In genomic region chr5:30050056-30050815, GRCh38 we compare ENCODE assay signal across 23 cellular contexts.
"Had no signal": no experiment of that assay in that cellular context is flagged by ENCODE, and none has a peak within 500 bp of the region (broad histone marks: within the 10 kb centered on the region; RNA-seq: fewer than 3 reads in every experiment).

No MANE protein-coding gene starts in this region.

- H3K4me3 ChIP-seq: colonic mucosa, esophagus muscularis mucosa, lung, sigmoid colon, smooth muscle cell, testis, vagina had no signal

- H3K36me3 ChIP-seq: colonic mucosa, esophagus muscularis mucosa, sigmoid colon, vagina had no signal

- H3K9me3 ChIP-seq: colonic mucosa, esophagus muscularis mucosa, sigmoid colon, testis, vagina had no signal

- H3K4me2 ChIP-seq: smooth muscle cell had no signal

- H3K27me3 ChIP-seq: colonic mucosa, esophagus muscularis mucosa, sigmoid colon, testis, vagina had no signal

- H3K4me1 ChIP-seq: colonic mucosa, esophagus muscularis mucosa, sigmoid colon, testis, vagina had no signal

- H3K36me3 Mint-ChIP-seq: activated CD8-positive, alpha-beta memory T cell treated with anti-CD3 and anti-CD28 coated beads, Interleukin-2, amount 10 ng/mL, durations not matched to agents 7 days and 5 days; activated naive CD4-positive, alpha-beta T cell treated with anti-CD3 and anti-CD28 coated beads, Interleukin-2, amount 10 ng/mL, durations not matched to agents 7 days and 5 days; mesothelial cell of epicardium; naive thymus-derived CD8-positive, alpha-beta T cell; stimulated activated naive B cell treated with anti-CD40 and anti-IgM and Interleukin-4, amounts not matched to agents 10 μg/mL and 1 μg/mL and 100 μg/mL, for 72 hours had no signal

- H3K27me3 Mint-ChIP-seq: activated CD4-positive, alpha-beta memory T cell treated with anti-CD3 and anti-CD28 coated beads, Interleukin-2, amount 10 ng/mL, durations not matched to agents 7 days and 5 days; activated CD4-positive, alpha-beta T cell treated with anti-CD3 and anti-CD28 coated beads, Interleukin-2, amount 10 ng/mL, durations not matched to agents 24 days and 14 days; activated CD8-positive, alpha-beta memory T cell treated with anti-CD3 and anti-CD28 coated beads, Interleukin-2, amount 10 ng/mL, durations not matched to agents 7 days and 5 days; activated naive CD4-positive, alpha-beta T cell treated with anti-CD3 and anti-CD28 coated beads, Interleukin-2, amount 10 ng/mL, durations not matched to agents 7 days and 5 days; naive thymus-derived CD8-positive, alpha-beta T cell; stimulated activated naive B cell treated with anti-CD40 and anti-IgM and Interleukin-4, amounts not matched to agents 10 μg/mL and 1 μg/mL and 100 μg/mL, for 72 hours had no signal

- H3K27ac ChIP-seq: colonic mucosa, esophagus muscularis mucosa, sigmoid colon, testis, vagina, VCaP had no signal

- H3K9me3 Mint-ChIP-seq: activated CD4-positive, alpha-beta T cell treated with anti-CD3 and anti-CD28 coated beads, Interleukin-2, amount 10 ng/mL, durations not matched to agents 24 days and 14 days had no signal

- H3K4me1 Mint-ChIP-seq: activated CD4-positive, alpha-beta memory T cell treated with anti-CD3 and anti-CD28 coated beads, Interleukin-2, amount 10 ng/mL, durations not matched to agents 7 days and 5 days; activated CD4-positive, alpha-beta T cell treated with anti-CD3 and anti-CD28 coated beads, Interleukin-2, amount 10 ng/mL, durations not matched to agents 24 days and 14 days; activated CD8-positive, alpha-beta memory T cell treated with anti-CD3 and anti-CD28 coated beads, Interleukin-2, amount 10 ng/mL, durations not matched to agents 7 days and 5 days; activated naive CD4-positive, alpha-beta T cell treated with anti-CD3 and anti-CD28 coated beads, Interleukin-2, amount 10 ng/mL, durations not matched to agents 7 days and 5 days; mesothelial cell of epicardium; naive thymus-derived CD8-positive, alpha-beta T cell; stimulated activated naive B cell treated with anti-CD40 and anti-IgM and Interleukin-4, amounts not matched to agents 10 μg/mL and 1 μg/mL and 100 μg/mL, for 72 hours had no signal

- H3K27ac Mint-ChIP-seq: activated CD4-positive, alpha-beta memory T cell treated with anti-CD3 and anti-CD28 coated beads, Interleukin-2, amount 10 ng/mL, durations not matched to agents 7 days and 5 days; activated CD4-positive, alpha-beta T cell treated with anti-CD3 and anti-CD28 coated beads, Interleukin-2, amount 10 ng/mL, durations not matched to agents 24 days and 14 days; activated CD8-positive, alpha-beta memory T cell treated with anti-CD3 and anti-CD28 coated beads, Interleukin-2, amount 10 ng/mL, durations not matched to agents 7 days and 5 days; activated naive CD4-positive, alpha-beta T cell treated with anti-CD3 and anti-CD28 coated beads, Interleukin-2, amount 10 ng/mL, durations not matched to agents 7 days and 5 days; mesothelial cell of epicardium; naive thymus-derived CD8-positive, alpha-beta T cell; stimulated activated naive B cell treated with anti-CD40 and anti-IgM and Interleukin-4, amounts not matched to agents 10 μg/mL and 1 μg/mL and 100 μg/mL, for 72 hours had no signal

- H3K4me3 Mint-ChIP-seq: activated CD4-positive, alpha-beta memory T cell treated with anti-CD3 and anti-CD28 coated beads, Interleukin-2, amount 10 ng/mL, durations not matched to agents 7 days and 5 days; activated CD4-positive, alpha-beta T cell treated with anti-CD3 and anti-CD28 coated beads, Interleukin-2, amount 10 ng/mL, durations not matched to agents 24 days and 14 days; activated CD8-positive, alpha-beta memory T cell treated with anti-CD3 and anti-CD28 coated beads, Interleukin-2, amount 10 ng/mL, durations not matched to agents 7 days and 5 days; activated naive CD4-positive, alpha-beta T cell treated with anti-CD3 and anti-CD28 coated beads, Interleukin-2, amount 10 ng/mL, durations not matched to agents 7 days and 5 days; mesothelial cell of epicardium; naive thymus-derived CD8-positive, alpha-beta T cell; stimulated activated naive B cell treated with anti-CD40 and anti-IgM and Interleukin-4, amounts not matched to agents 10 μg/mL and 1 μg/mL and 100 μg/mL, for 72 hours had no signal

- DNase-seq: activated CD4-positive, alpha-beta memory T cell treated with anti-CD3 and anti-CD28 coated beads, Interleukin-2, amount 10 ng/mL, durations not matched to agents 7 days and 5 days; activated CD4-positive, alpha-beta T cell treated with anti-CD3 and anti-CD28 coated beads, Interleukin-2, amount 10 ng/mL, durations not matched to agents 24 days and 14 days; activated CD8-positive, alpha-beta memory T cell treated with anti-CD3 and anti-CD28 coated beads, Interleukin-2, amount 10 ng/mL, durations not matched to agents 7 days and 5 days; activated effector memory CD4-positive, alpha-beta T cell treated with anti-CD3 and anti-CD28 coated beads, Interleukin-2, amount 50 U/mL, for 16 hours; activated naive CD4-positive, alpha-beta T cell treated with anti-CD3 and anti-CD28 coated beads, Interleukin-2, amount 10 ng/mL, durations not matched to agents 7 days and 5 days; activated T-cell treated with anti-CD3 and anti-CD28 coated beads for 4 hours; central memory CD4-positive, alpha-beta T cell; colonic mucosa; naive thymus-derived CD8-positive, alpha-beta T cell; nucleus accumbens; posterior cingulate gyrus; sigmoid colon; stimulated activated CD4-positive, alpha-beta T cell treated with anti-CD3 and anti-CD28 coated beads, Interleukin-2, amount 100 ng/mL, for 48 hours; stimulated activated CD8-positive, alpha-beta memory T cell treated with anti-CD3 and anti-CD28 coated beads, Interleukin-4, amount 100 ng/mL, for 48 hours; stimulated activated naive B cell treated with anti-CD40 and anti-IgM and Interleukin-4, amounts not matched to agents 10 μg/mL and 1 μg/mL and 100 μg/mL, for 72 hours; testis; trophoblast cell had no signal
